31 cellular contexts compared by ENCODE assay signal in the genomic region with DNA sequence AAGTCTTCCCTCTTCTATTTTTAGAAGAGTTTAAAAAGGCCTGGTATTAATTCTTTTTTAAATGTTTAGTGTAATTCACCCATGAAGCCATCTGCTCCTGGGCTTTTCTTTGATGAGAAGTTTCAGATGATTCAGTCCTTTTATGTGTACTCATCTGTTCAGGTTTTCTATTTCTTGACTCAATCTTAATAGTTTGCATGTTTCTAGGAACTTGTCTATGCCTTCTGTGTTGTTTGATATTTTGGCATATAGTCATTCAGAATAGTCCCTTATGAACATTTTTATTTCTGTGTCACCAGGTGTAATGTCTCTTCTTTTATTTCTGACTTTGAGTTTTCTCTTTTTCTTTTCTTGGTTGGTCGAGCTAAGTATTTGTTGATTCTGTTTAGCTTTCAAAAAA. TPM values are rescaled to one million over a fixed set of nuclear protein-coding genes. Genes with fewer than 3 reads are reported as not detected.
"Had no signal": no experiment of that assay in that cellular context is flagged by ENCODE, and none has a peak within 500 bp of the region (broad histone marks: within the 10 kb centered on the region; RNA-seq: fewer than 3 reads in every experiment).

No MANE protein-coding gene starts in this region.

- H2AFZ ChIP-seq: neural progenitor cell, parathyroid adenoma had no signal

- DNase-seq: hippocampal formation; left cardiac atrium; mesendoderm; naive B cell; natural killer cell; nephron progenitor cell; occipital lobe; psoas muscle; right lobe of liver; stimulated activated CD4-positive, alpha-beta T cell treated with anti-CD3 and anti-CD28 coated beads, Interleukin-12 subunit alpha, Interleukin-12 subunit beta, amount 100 ng/mL, for 4 hours; stimulated activated CD4-positive, alpha-beta T cell treated with anti-CD3 and anti-CD28 coated beads, Interleukin-15, amount 100 ng/mL, for 24 hours; stimulated activated CD4-positive, alpha-beta T cell treated with anti-CD3 and anti-CD28 coated beads, Interleukin-2, amount 100 ng/mL, for 24 hours; stimulated activated CD4-positive, alpha-beta T cell treated with anti-CD3 and anti-CD28 coated beads, Interleukin-4, amount 100 ng/mL, for 1 hour; stimulated activated naive CD4-positive, alpha-beta T cell treated with Interleukin-2 at 50 U/mL for 16 hours; stimulated activated naive CD8-positive, alpha-beta T cell treated with anti-CD3 and anti-CD28 coated beads, Interleukin-15, amount 100 ng/mL, for 72 hours; substantia nigra; uterus had no signal

- H3K4me1 ChIP-seq: neural progenitor cell, parathyroid adenoma, psoas muscle, right atrium auricular region, right lobe of liver, tibial nerve, uterus had no signal

- H3K27ac ChIP-seq: neural progenitor cell, neutrophil, parathyroid adenoma, psoas muscle, right atrium auricular region, right lobe of liver, tibial nerve, uterus had no signal

- H3K27ac Mint-ChIP-seq: mesothelial cell of epicardium; naive B cell; natural killer cell; nephron progenitor cell; neural progenitor cell; stimulated activated naive CD8-positive, alpha-beta T cell treated with anti-CD3 and anti-CD28 coated beads, Interleukin-15, amount 100 ng/mL, for 72 hours; type B pancreatic cell had no signal

- H3K27me3 Mint-ChIP-seq: naive B cell, type B pancreatic cell had no signal

- H3K36me3 ChIP-seq: neural progenitor cell, neutrophil, right atrium auricular region, right lobe of liver, tibial nerve, uterus had no signal

- ATAC-seq: left cardiac atrium; left lobe of liver; natural killer cell; psoas muscle; right lobe of liver; stimulated activated naive CD8-positive, alpha-beta T cell treated with anti-CD3 and anti-CD28 coated beads, Interleukin-15, amount 100 ng/mL, for 72 hours had no signal

- H3K4me3 Mint-ChIP-seq: mesothelial cell of epicardium; naive B cell; natural killer cell; nephron progenitor cell; neural progenitor cell; stimulated activated naive CD8-positive, alpha-beta T cell treated with anti-CD3 and anti-CD28 coated beads, Interleukin-15, amount 100 ng/mL, for 72 hours; type B pancreatic cell had no signal

- H3K4me2 ChIP-seq: neural progenitor cell had no signal

- H3K9me3 ChIP-seq: neutrophil, psoas muscle, right lobe of liver, uterus had no signal

- H3K79me2 ChIP-seq: parathyroid adenoma had no signal

- H3K36me3 Mint-ChIP-seq: mesothelial cell of epicardium, naive B cell, natural killer cell, neural progenitor cell, type B pancreatic cell had no signal

- H3K4me3 ChIP-seq: lung, neural progenitor cell, psoas muscle, right atrium auricular region, right lobe of liver, tibial nerve, uterus had no signal

- H3K9ac ChIP-seq: neural progenitor cell, parathyroid adenoma had no signal

- H3K4me1 Mint-ChIP-seq: naive B cell, natural killer cell, nephron progenitor cell, neural progenitor cell had no signal

- H3K27me3 ChIP-seq: neural progenitor cell, neutrophil, right atrium auricular region, right lobe of liver, tibial nerve, uterus had no signal

- H3K9me3 Mint-ChIP-seq: nephron progenitor cell, neural progenitor cell, type B pancreatic cell had no signal

RNA-seq across cellular contexts. Expression of a gene that starts 20.2 kb away (rescaled TPM):
- total RNA-seq: left cardiac atrium, liver, mesothelial cell of epicardium, occipital lobe, osteocyte, posterior vena cava, psoas muscle, right atrium auricular region, right lobe of liver, skeletal muscle tissue, temporal lobe, uterus had no signal
